ENCODE assay signal across 11 cellular contexts in genomic region chr11:12540913-12541587, GRCh38.
DNase-seq lines count a peak whose midpoint lies in the region; ATAC-seq, FAIRE-seq and TF ChIP-seq lines count a peak whose summit lies in the region.
"Had no signal": no experiment of that assay in that cellular context is flagged by ENCODE, and none has a peak within 500 bp of the region (broad histone marks: within the 10 kb centered on the region; RNA-seq: fewer than 3 reads in every experiment).

No MANE protein-coding gene starts in this region.

- H4K20me1 ChIP-seq in endothelial cell of umbilical vein (replicated peaks; ENCODE audit: control insufficient read depth, extremely low read depth, insufficient read depth, low read length) (no peaks in the 10 kb centered on the region), HepG2 (ENCODE audit: insufficient read depth, low read length) (no peaks in the 10 kb centered on the region)

- dilution Hi-C loops in endothelial cell of umbilical vein (cut with MboI; ENCODE audit: extremely low pct_ligation_motif_present, low sequenced_read_pairs) = no loop called here

- CTCF ChIA-PET in endothelial cell of umbilical vein (lab: Charles Lee) (interaction anchor here (2.1 kb wide), 1 partner anchor 210 kb away, joined by 5 read pairs; no protein-coding TSS in a partner anchor), HepG2 (lab: Yijun Ruan, JAX; ENCODE audit: low intra/inter-chr PET ratio, low total read pairs) (no interaction called here)

- no TSS peak for BruUV-seq in endothelial cell of umbilical vein (replicated peaks; lab: Mats Ljungman, UMichigan)
- BruUV-seq in HepG2 (replicated peaks; lab: Mats Ljungman, UMichigan) = no TSS peak

- TF ChIP-seq EP300 in HepG2 (IDR thresholded peaks at IDR 0.05; ENCODE audit: low read depth in 2 of 2, low read length in 2 of 2) (no peak), HepG2 (CRISPR knock-in tag; IDR thresholded peaks at IDR 0.05; ENCODE audit: borderline replicate concordance) (no peak)

- H3K9me1 ChIP-seq in endothelial cell of umbilical vein (replicated peaks; ENCODE audit: control insufficient read depth, extremely low read depth, insufficient read depth, low read length) = no peaks in the 10 kb centered on the region

- TF ChIP-seq CTCF in endothelial cell of umbilical vein (IDR thresholded peaks at IDR 0.05; ENCODE audit: extremely low read depth in 1 of 2, insufficient read depth in 1 of 2, low read depth in 1 of 2, low read length in 2 of 2) (no peak), HepG2 (CRISPR knock-in tag; IDR thresholded peaks at IDR 0.05) (no peak), upper lobe of right lung (IDR thresholded peaks at IDR 0.05) (no peak)

- no peak for TF ChIP-seq POLR2A in endothelial cell of umbilical vein (IDR thresholded peaks at IDR 0.05; ENCODE audit: low read depth, low read length)
- no peak for TF ChIP-seq POLR2A in HepG2 (IDR thresholded peaks at IDR 0.05; ENCODE audit: insufficient read depth in 1 of 2, low read depth in 2 of 2, low read length in 2 of 2)

- POLR2A ChIA-PET in endothelial cell of umbilical vein (lab: Charles Lee) (no interaction called here), HepG2 (lab: Yijun Ruan, JAX) (no interaction called here)

- WGBS in HepG2 (ENCODE audit: low lambda C conversion rate) = 6% methylated on average over 4 of the region's 6 CpGs

- H3K4me1 ChIP-seq in endothelial cell of umbilical vein (ENCODE audit: control insufficient read depth, extremely low read depth, insufficient read depth, low read length) = peaks cover 11% of the 10 kb centered on the region
- no peaks in the 10 kb centered on the region for H3K4me1 ChIP-seq in HepG2 (ENCODE audit: insufficient read depth, low read length)
- peaks cover 5% of the 10 kb centered on the region for H3K4me1 ChIP-seq in upper lobe of right lung

- TF ChIP-seq RAD21 in HepG2 (CRISPR knock-in tag; IDR thresholded peaks at IDR 0.05) = no peak

- ATAC-seq in HepG2 (peak; percentile 29; the same call in 2 of the 3 replicates), upper lobe of right lung (peak; percentile 30), GM18511 (IDR thresholded peaks at IDR 0.05; ENCODE audit: unreplicated experiment) (no peak), GM18520 (IDR thresholded peaks at IDR 0.05; ENCODE audit: unreplicated experiment) (no peak)
- ATAC-seq: activated T-cell treated with anti-CD3 and anti-CD28 coated beads, Interleukin-2, amount 50 U/mL, for 4 hours had no signal

- H2AFZ ChIP-seq in endothelial cell of umbilical vein (ENCODE audit: low read depth, low read length) = no peak overlapping the region
- no peak overlapping the region for H2AFZ ChIP-seq in HepG2 (ENCODE audit: low read length)

- no peak overlapping the region for H3K9ac ChIP-seq in endothelial cell of umbilical vein (replicated peaks; ENCODE audit: extremely low read depth, insufficient read depth, low read length)
- no peak overlapping the region for H3K9ac ChIP-seq in HepG2 (ENCODE audit: insufficient read depth, low read depth, low read length)

- no peak overlapping the region for H3K4me3 ChIP-seq in MG63
- H3K4me3 ChIP-seq in endothelial cell of umbilical vein (replicated peaks in 1 of 3; ENCODE audit: insufficient read depth in 1 of 3, low read depth in 1 of 3, low read length in 3 of 3) = no peak overlapping the region
- no peak overlapping the region for H3K4me3 ChIP-seq in HepG2 (replicated peaks in 1 of 3; ENCODE audit: insufficient read depth in 1 of 3, low read depth in 2 of 3, low read length in 3 of 3)
- H3K4me3 ChIP-seq in upper lobe of right lung = no peak overlapping the region
- H3K4me3 ChIP-seq: skin epidermis had no signal

- in situ Hi-C loops in HepG2 (cut with HindIII; ENCODE audit: extremely low pct_ligation_motif_present, low pct_unique_long_range_greater_than_20kb) = no loop called here

- no peaks in the 10 kb centered on the region for H3K9me3 ChIP-seq in MG63
- H3K9me3 ChIP-seq in endothelial cell of umbilical vein (replicated peaks; ENCODE audit: control insufficient read depth, insufficient read depth, low read length) = no peaks in the 10 kb centered on the region
- no peaks in the 10 kb centered on the region for H3K9me3 ChIP-seq in HepG2 (ENCODE audit: low read length)
- no peaks in the 10 kb centered on the region for H3K9me3 ChIP-seq in upper lobe of right lung

- H3K4me2 ChIP-seq in endothelial cell of umbilical vein (ENCODE audit: insufficient read depth, low read length) = no peak overlapping the region
- no peak overlapping the region for H3K4me2 ChIP-seq in HepG2 (ENCODE audit: low read depth, low read length)

- no peaks in the 10 kb centered on the region for H3K27me3 ChIP-seq in MG63
- H3K27me3 ChIP-seq in endothelial cell of umbilical vein (ENCODE audit: control insufficient read depth in 2 of 2, insufficient read depth in 2 of 2, low read length in 2 of 2) = no peaks in the 10 kb centered on the region
- H3K27me3 ChIP-seq in HepG2 (ENCODE audit: control insufficient read depth in 1 of 2, insufficient read depth in 2 of 2, low read length in 2 of 2) = peaks cover 0 to 7% of the 10 kb centered on the region in 2 experiments; a peak in 1 of 5 replicates
- H3K27me3 ChIP-seq in upper lobe of right lung = no peaks in the 10 kb centered on the region

- intact Hi-C loops in endothelial cell of umbilical vein (cut with micrococcal nuclease) = no loop called here
- intact Hi-C loops in HepG2 (cut with micrococcal nuclease; ENCODE audit: unreplicated experiment) = no loop called here
- intact Hi-C loops in upper lobe of right lung (cut with DNase I) = no loop called here

- peak; percentile 90 for DNase-seq in MG63
- no peak for DNase-seq in endothelial cell of umbilical vein (ENCODE audit: low read depth, low spot score)
- no peak for DNase-seq in HepG2 (ENCODE audit: low spot score)
- DNase-seq in upper lobe of right lung = no peak
- DNase-seq in cerebellar cortex (ENCODE audit: low spot score) = no peak
- DNase-seq in retina = no peak
- DNase-seq: activated T-cell treated with anti-CD3 and anti-CD28 coated beads, Interleukin-2, amount 50 U/mL, for 4 hours; SHP77 had no signal

- no peaks in the 10 kb centered on the region for H3K79me2 ChIP-seq in endothelial cell of umbilical vein (ENCODE audit: control insufficient read depth, insufficient read depth, low read length)
- no peaks in the 10 kb centered on the region for H3K79me2 ChIP-seq in HepG2 (ENCODE audit: insufficient read depth, low read length)

- no peaks in the 10 kb centered on the region for H3K36me3 ChIP-seq in MG63
- no peaks in the 10 kb centered on the region for H3K36me3 ChIP-seq in endothelial cell of umbilical vein (ENCODE audit: control insufficient read depth in 2 of 2, extremely low read depth in 1 of 2, insufficient read depth in 2 of 2, low read length in 2 of 2)
- H3K36me3 ChIP-seq in HepG2 (replicated peaks in 1 of 2; ENCODE audit: control insufficient read depth in 1 of 2, insufficient read depth in 2 of 2, low read length in 2 of 2) = no peaks in the 10 kb centered on the region
- H3K36me3 ChIP-seq in upper lobe of right lung = no peaks in the 10 kb centered on the region

- no peak overlapping the region for H3K27ac ChIP-seq in endothelial cell of umbilical vein (ENCODE audit: insufficient read depth, low read depth, low read length)
- H3K27ac ChIP-seq in HepG2 (ENCODE audit: extremely low read length, insufficient read depth, low read length) = no peak overlapping the region
- no peak overlapping the region for H3K27ac ChIP-seq in upper lobe of right lung

- FAIRE-seq in endothelial cell of umbilical vein (lab: Jason Lieb, UNC) = peak; percentile 12
- no peak for FAIRE-seq in HepG2 (lab: Jason Lieb, UNC)

TF ChIP-seq in endothelial cell of umbilical vein, 7 proteins besides CTCF, POLR2A, EP300 and RAD21:
- TF ChIP-seq MAX (IDR thresholded peaks at IDR 0.05; ENCODE audit: insufficient read depth, insufficient read length) = no peak
- no peak for TF ChIP-seq GATA2 (IDR thresholded peaks at IDR 0.05; ENCODE audit: insufficient read depth, insufficient read length, low read depth, low read length)
- no peak for TF ChIP-seq FOS (IDR thresholded peaks at IDR 0.05; ENCODE audit: borderline replicate concordance, insufficient read depth, low read length)
- TF ChIP-seq JUN (IDR thresholded peaks at IDR 0.05; ENCODE audit: borderline replicate concordance, insufficient read depth, insufficient read length, low read depth) = no peak
- TF ChIP-seq POLR2AphosphoS5 (IDR thresholded peaks at IDR 0.05; ENCODE audit: insufficient read depth, low read depth, low read length) = no peak
- no peak for TF ChIP-seq MYC (IDR thresholded peaks at IDR 0.05; ENCODE audit: low read depth, low read length)
- no peak for TF ChIP-seq EZH2 (IDR thresholded peaks at IDR 0.05; ENCODE audit: borderline replicate concordance, low read depth, low read length, severe bottlenecking)

TF ChIP-seq in HepG2, 621 proteins besides CTCF, POLR2A, EP300 and RAD21:
- no peak for TF ChIP-seq ZNF724P (CRISPR knock-in tag; IDR thresholded peaks at IDR 0.05; ENCODE audit: borderline replicate concordance)
- no peak for TF ChIP-seq HOXD1 (CRISPR knock-in tag; IDR thresholded peaks at IDR 0.05)
- TF ChIP-seq ZBTB14 (CRISPR knock-in tag; IDR thresholded peaks at IDR 0.05) = no peak
- TF ChIP-seq CBX1 (IDR thresholded peaks at IDR 0.05; ENCODE audit: low read depth) = no peak
- TF ChIP-seq ZNF382 (CRISPR knock-in tag; IDR thresholded peaks at IDR 0.05; ENCODE audit: borderline replicate concordance) = no peak
- no peak for TF ChIP-seq ZNF337 (CRISPR knock-in tag; IDR thresholded peaks at IDR 0.05; ENCODE audit: borderline replicate concordance, low read depth)
- TF ChIP-seq ZNF780A (CRISPR knock-in tag; IDR thresholded peaks at IDR 0.05) = no peak
- TF ChIP-seq DBP (CRISPR knock-in tag; IDR thresholded peaks at IDR 0.05; ENCODE audit: not compliant biosample characterization) = no peak
- no peak for TF ChIP-seq XRCC5 (optimal IDR thresholded peaks at IDR 0.05; ENCODE audit: low read length)

Comparison
In these comparisons a context has a peak if more than half of its experiments do, and no peak if none do; other contexts are left out.
1. ATAC-seq: peak in HepG2 (single experiment) and upper lobe of right lung (single experiment); none in GM18511 (single experiment) and GM18520 (single experiment).